Comparison of ENCODE assay signal across 18 cellular contexts in genomic region chr18:76999077-76999476, GRCh38.
DNase-seq lines count a peak whose midpoint lies in the region; ATAC-seq and TF ChIP-seq lines count a peak whose summit lies in the region.
"Had no signal": no experiment of that assay in that cellular context is flagged by ENCODE, and none has a peak within 500 bp of the region (broad histone marks: within the 10 kb centered on the region; RNA-seq: fewer than 3 reads in every experiment).

No MANE protein-coding gene starts in this region.

- peak overlapping the region in 1 of 2 experiments; percentile 20 for H2BK12ac ChIP-seq in mesenchymal stem cell (ENCODE audit: low read length in 2 of 2)

- H2BK120ac ChIP-seq in mesenchymal stem cell (ENCODE audit: low read depth, low read length), result no peak overlapping the region

- no peak overlapping the region for H4K8ac ChIP-seq in mesenchymal stem cell (ENCODE audit: low read length)

- no peak overlapping the region for H2BK15ac ChIP-seq in mesenchymal stem cell (ENCODE audit: low read depth, poor library complexity, severe bottlenecking)

- 87% methylated on average over 13 of the region's 13 CpGs for WGBS in mesenchymal stem cell
- 77 to 80% methylated on average over 13 of the region's 13 CpGs for whole genome bisulfite sequencing in tibial nerve, 2 donors
- 88 to 91% methylated on average over 13 of the region's 13 CpGs for WGBS in heart right ventricle, 2 donors

- intact Hi-C loops in heart right ventricle (cut with DNase I), result loop anchor here in 2 of 10 donors (2.0 to 5.0 kb wide), 2 partner anchors 20 to 213 kb away; no protein-coding TSS in a partner anchor

- H3K27ac ChIP-seq in Peyer's patch (no peak overlapping the region), mesenchymal stem cell (ENCODE audit: low read length, poor library complexity, severe bottlenecking) (no peak overlapping the region), tibial nerve (peak overlapping the region in 3 of 4 donors; percentile 30 to 92 (median 82)), heart right ventricle (no peak overlapping the region)
- H3K27ac ChIP-seq: BLaER1 treated with 17β-estradiol and CSF1 and Interleukin-3, amounts not matched to agents 10 nM and 100 nM had no signal

- H3K4ac ChIP-seq in mesenchymal stem cell (ENCODE audit: low read depth in 1 of 2, low read length in 2 of 2), result no peak overlapping the region

- H3K14ac ChIP-seq in mesenchymal stem cell (ENCODE audit: low read length in 2 of 2), result no peak overlapping the region

- H3K4me1 ChIP-seq in Peyer's patch (no peaks in the 10 kb centered on the region), mesenchymal stem cell (ENCODE audit: control insufficient read depth, insufficient read depth, low read depth, low read length) (peaks cover 2% of the 10 kb centered on the region), tibial nerve (peaks cover 0 to 55% (median 6%) of the 10 kb centered on the region in 4 donors), heart right ventricle (peaks cover 0 to 13% (median 4%) of the 10 kb centered on the region in 9 donors)

- H3K4me3 ChIP-seq in Peyer's patch, result no peak overlapping the region
- no peak overlapping the region for H3K4me3 ChIP-seq in mesenchymal stem cell (ENCODE audit: insufficient read depth in 1 of 2, low read depth in 1 of 2, low read length in 2 of 2)
- H3K4me3 ChIP-seq in tibial nerve, result no peak overlapping the region
- no peak overlapping the region for H3K4me3 ChIP-seq in heart right ventricle
- H3K4me3 ChIP-seq: BLaER1 treated with 17β-estradiol and CSF1 and Interleukin-3, amounts not matched to agents 10 nM and 100 nM; GM12878 had no signal

- no peaks in the 10 kb centered on the region for H3K36me3 Mint-ChIP-seq in activated naive CD4-positive, alpha-beta T cell treated with anti-CD3 and anti-CD28 coated beads, Interleukin-2, amount 10 ng/mL, durations not matched to agents 7 days and 5 days
- H3K36me3 Mint-ChIP-seq: CD8-positive, alpha-beta T cell had no signal

- no peaks in the 10 kb centered on the region for H3K27me3 ChIP-seq in Peyer's patch
- no peaks in the 10 kb centered on the region for H3K27me3 ChIP-seq in mesenchymal stem cell (ENCODE audit: control insufficient read depth in 1 of 2, insufficient read depth in 1 of 2, low read length in 2 of 2)
- H3K27me3 ChIP-seq in tibial nerve, result no peaks in the 10 kb centered on the region
- H3K27me3 ChIP-seq in heart right ventricle, result no peaks in the 10 kb centered on the region
- H3K27me3 ChIP-seq: BLaER1 treated with 17β-estradiol and CSF1 and Interleukin-3, amounts not matched to agents 10 nM and 100 nM had no signal

- no peak overlapping the region for H3K23ac ChIP-seq in mesenchymal stem cell (ENCODE audit: low read length in 2 of 2)

- no peak for TF ChIP-seq EP300 in tibial nerve (IDR thresholded peaks at IDR 0.05)

- peak; percentile 14 for DNase-seq in activated naive CD4-positive, alpha-beta T cell treated with anti-CD3 and anti-CD28 coated beads, Interleukin-2, amount 10 ng/mL, durations not matched to agents 7 days and 5 days
- no peak for DNase-seq in activated naive CD4-positive, alpha-beta T cell treated with anti-CD3 and anti-CD28 coated beads, Interleukin-2, amount 50 U/mL, for 16 hours
- DNase-seq in Peyer's patch, result peak in 2 of 3 donors; percentile 29 to 42
- DNase-seq in mesenchymal stem cell, result no peak
- DNase-seq in tibial nerve (ENCODE audit: low spot score in 2 of 2), result no peak
- no peak for DNase-seq in SW 1271 (lab: John Stamatoyannopoulos, UW)
- no peak for DNase-seq in heart right ventricle
- DNase-seq: 8988T; Calu3; CD8-positive, alpha-beta T cell; DMS79 treated with DMSO at 0.1 percent for 48 hours; EL; H9 had no signal

- H3K9ac ChIP-seq in mesenchymal stem cell (ENCODE audit: low read length), result no peak overlapping the region
- H3K9ac ChIP-seq: BLaER1 treated with 17β-estradiol and CSF1 and Interleukin-3, amounts not matched to agents 10 nM and 100 nM had no signal

- H3K9me3 ChIP-seq in Peyer's patch (no peaks in the 10 kb centered on the region), mesenchymal stem cell (ENCODE audit: control insufficient read depth, low read length) (no peaks in the 10 kb centered on the region), tibial nerve (no peaks in the 10 kb centered on the region), heart right ventricle (peaks cover 0 to 3% (median 0%) of the 10 kb centered on the region in 11 donors)

- H3K9me3 Mint-ChIP-seq in activated naive CD4-positive, alpha-beta T cell treated with anti-CD3 and anti-CD28 coated beads, Interleukin-2, amount 10 ng/mL, durations not matched to agents 7 days and 5 days, result no peaks in the 10 kb centered on the region
- H3K9me3 Mint-ChIP-seq: CD8-positive, alpha-beta T cell; H9 had no signal

- H3K4me2 ChIP-seq in mesenchymal stem cell (ENCODE audit: low read length, poor library complexity, severe bottlenecking), result no peak overlapping the region
- H3K4me2 ChIP-seq: BLaER1 treated with 17β-estradiol and CSF1 and Interleukin-3, amounts not matched to agents 10 nM and 100 nM had no signal

- no peak for ATAC-seq in heart right ventricle
- no peak for ATAC-seq in GM19455 (IDR thresholded peaks at IDR 0.05; ENCODE audit: unreplicated experiment)
- ATAC-seq: CD8-positive, alpha-beta T cell; GM12878; HepG2 had no signal

- CTCF ChIA-PET in activated naive CD4-positive, alpha-beta T cell treated with anti-CD3 and anti-CD28 coated beads, Interleukin-2, amount 10 ng/mL, durations not matched to agents 7 days and 5 days (lab: Charles Lee), result interaction anchor here (1.2 to 4.4 kb wide), 8 partner anchors 13 to 219 kb away, joined by 3 to 48 read pairs (median 17); no protein-coding TSS in a partner anchor

- H3K4me3 Mint-ChIP-seq in activated naive CD4-positive, alpha-beta T cell treated with anti-CD3 and anti-CD28 coated beads, Interleukin-2, amount 10 ng/mL, durations not matched to agents 7 days and 5 days, result no peak overlapping the region
- H3K4me3 Mint-ChIP-seq: B cell; CD8-positive, alpha-beta T cell; H9 had no signal

- TF ChIP-seq CTCF in Peyer's patch (IDR thresholded peaks at IDR 0.05) (no peak), tibial nerve (IDR thresholded peaks at IDR 0.05) (no peak), heart right ventricle (IDR thresholded peaks at IDR 0.05) (no peak)

- H2AK5ac ChIP-seq in mesenchymal stem cell (ENCODE audit: low read length, severe bottlenecking), result no peak overlapping the region

- peak overlapping the region; percentile 34 for H4K91ac ChIP-seq in mesenchymal stem cell (ENCODE audit: low read length)

- H2AFZ ChIP-seq in mesenchymal stem cell (ENCODE audit: low read depth, low read length), result no peak overlapping the region

- H3K27me3 Mint-ChIP-seq in activated naive CD4-positive, alpha-beta T cell treated with anti-CD3 and anti-CD28 coated beads, Interleukin-2, amount 10 ng/mL, durations not matched to agents 7 days and 5 days, result peaks cover 25% of the 10 kb centered on the region
- H3K27me3 Mint-ChIP-seq: B cell had no signal

- H3K36me3 ChIP-seq in Peyer's patch (no peaks in the 10 kb centered on the region), mesenchymal stem cell (ENCODE audit: control insufficient read depth in 1 of 2, insufficient read depth in 2 of 2, low read depth in 1 of 2, low read length in 2 of 2) (peaks cover 0 to 2% of the 10 kb centered on the region in 2 experiments), tibial nerve (no peaks in the 10 kb centered on the region), heart right ventricle (no peaks in the 10 kb centered on the region)
- H3K36me3 ChIP-seq: BLaER1 treated with 17β-estradiol and CSF1 and Interleukin-3, amounts not matched to agents 10 nM and 100 nM had no signal

- no peak overlapping the region for H2BK5ac ChIP-seq in mesenchymal stem cell (ENCODE audit: low read depth, low read length, poor library complexity, severe bottlenecking)

- H3K27ac Mint-ChIP-seq in activated naive CD4-positive, alpha-beta T cell treated with anti-CD3 and anti-CD28 coated beads, Interleukin-2, amount 10 ng/mL, durations not matched to agents 7 days and 5 days, result no peak overlapping the region
- H3K27ac Mint-ChIP-seq: B cell; CD8-positive, alpha-beta T cell had no signal

- H3K79me1 ChIP-seq in mesenchymal stem cell (replicated peaks; ENCODE audit: low read length, poor library complexity, severe bottlenecking), result peaks cover 2% of the 10 kb centered on the region

- peaks cover 29% of the 10 kb centered on the region for H3K4me1 Mint-ChIP-seq in activated naive CD4-positive, alpha-beta T cell treated with anti-CD3 and anti-CD28 coated beads, Interleukin-2, amount 10 ng/mL, durations not matched to agents 7 days and 5 days

- no peak overlapping the region for H3K18ac ChIP-seq in mesenchymal stem cell (ENCODE audit: low read depth in 1 of 2, low read length in 2 of 2)

- no peak for TF ChIP-seq POLR2A in Peyer's patch (IDR thresholded peaks at IDR 0.05)
- TF ChIP-seq POLR2A in tibial nerve (IDR thresholded peaks at IDR 0.05), result no peak

Comparison
In these comparisons a context has a peak if more than half of its experiments do, and no peak if none do; other contexts are left out.
1. DNase-seq: peak in activated naive CD4-positive, alpha-beta T cell treated with anti-CD3 and anti-CD28 coated beads, Interleukin-2, amount 10 ng/mL, durations not matched to agents 7 days and 5 days (single experiment) and Peyer's patch (2 of 3); none in activated naive CD4-positive, alpha-beta T cell treated with anti-CD3 and anti-CD28 coated beads, Interleukin-2, amount 50 U/mL, for 16 hours (single experiment), mesenchymal stem cell (single experiment), tibial nerve (0 of 2), SW 1271 (0 of 2) and heart right ventricle (0 of 2).
2. H3K27ac ChIP-seq: peak in tibial nerve (3 of 4); none in Peyer's patch (0 of 4), mesenchymal stem cell (single experiment) and heart right ventricle (0 of 10).